Comparison of ENCODE assay signal across 12 cellular contexts in the genomic region with DNA sequence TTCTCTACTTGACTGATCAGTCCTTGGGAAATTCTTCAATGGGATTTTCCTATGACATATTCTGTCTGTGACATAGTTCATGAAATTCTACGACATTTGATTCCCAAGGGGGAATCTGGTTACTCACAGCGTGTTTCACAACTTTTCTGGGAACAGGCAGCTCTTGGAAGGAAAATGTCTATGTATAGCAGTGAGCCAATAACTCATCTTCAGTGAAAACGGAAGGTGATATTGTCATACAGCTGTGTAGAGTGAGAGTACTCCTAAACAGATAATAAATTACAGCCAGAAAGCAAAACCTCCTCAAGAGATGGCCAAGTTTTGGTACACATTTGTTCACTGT.
DNase-seq lines count a peak whose midpoint lies in the region; ATAC-seq, FAIRE-seq and TF ChIP-seq lines count a peak whose summit lies in the region.
"Had no signal": no experiment of that assay in that cellular context is flagged by ENCODE, and none has a peak within 500 bp of the region (broad histone marks: within the 10 kb centered on the region; RNA-seq: fewer than 3 reads in every experiment).

No MANE protein-coding gene starts in this region.

- FAIRE-seq in HepG2 (lab: Jason Lieb, UNC), result no peak

- TF ChIP-seq EP300 in HepG2 (IDR thresholded peaks at IDR 0.05; ENCODE audit: low read depth in 2 of 2, low read length in 2 of 2) (no peak), HepG2 (CRISPR knock-in tag; IDR thresholded peaks at IDR 0.05; ENCODE audit: borderline replicate concordance) (no peak)

- dilution Hi-C loops in mammary epithelial cell (cut with HindIII; ENCODE audit: low sequenced_read_pairs), result loop anchor here (5.0 kb wide), 1 partner anchor 44 kb away; no protein-coding TSS in a partner anchor

- no peak overlapping the region for H3K4me3 Mint-ChIP-seq in activated CD4-positive, alpha-beta T cell treated with anti-CD3 and anti-CD28 coated beads, Interleukin-2, amount 10 ng/mL, durations not matched to agents 7 days and 5 days

- TF ChIP-seq CTCF in heart right ventricle (IDR thresholded peaks at IDR 0.05), result no peak
- no peak for TF ChIP-seq CTCF in mammary epithelial cell (conservative IDR thresholded peaks at IDR 0.05 in 1 of 2, IDR thresholded peaks at IDR 0.05 in 1 of 2; ENCODE audit: extremely low read depth in 1 of 2, insufficient read depth in 1 of 2, low read depth in 1 of 2, low read length in 2 of 2)
- TF ChIP-seq CTCF in HepG2 (CRISPR knock-in tag; IDR thresholded peaks at IDR 0.05), result no peak

- CTCF ChIA-PET in mammary epithelial cell (lab: Charles Lee; ENCODE audit: low non-redundant PET), result no interaction called here
- CTCF ChIA-PET in HepG2 (lab: Yijun Ruan, JAX; ENCODE audit: low intra/inter-chr PET ratio, low total read pairs), result no interaction called here
- CTCF ChIA-PET in activated CD4-positive, alpha-beta T cell treated with anti-CD3 and anti-CD28 coated beads, Interleukin-2, amount 10 ng/mL, durations not matched to agents 7 days and 5 days (lab: Charles Lee), result interaction anchor here (0.7 to 1.2 kb wide), 2 partner anchors 28 to 31 kb away, joined by 3 to 5 read pairs; no protein-coding TSS in a partner anchor

- DNase-seq in heart right ventricle (no peak), cardiac septum (ENCODE audit: low spot score) (no peak), mammary epithelial cell (peak; percentile 86), HepG2 (ENCODE audit: low spot score) (no peak), NCI-H187 (lab: John Stamatoyannopoulos, UW) (no peak), NCI-H510A treated with DMSO at 0.1 percent for 48 hours (lab: John Stamatoyannopoulos, UW) (no peak)
- DNase-seq in activated CD4-positive, alpha-beta T cell treated with anti-CD3 and anti-CD28 coated beads, Interleukin-2, amount 10 ng/mL, durations not matched to agents 7 days and 5 days, result no peak
- DNase-seq: activated CD4-positive, CD25-positive, alpha-beta regulatory T cell treated with anti-CD3 and anti-CD28 coated beads, Interleukin-2, amount 50 U/mL, for 72 hours; activated naive CD4-positive, alpha-beta T cell treated with Interleukin-2 at 50 U/mL for 16 hours; stimulated activated CD4-positive, alpha-beta T cell treated with anti-CD3 and anti-CD28 coated beads, Interleukin-2, amount 100 ng/mL, for 24 hours; tibial artery had no signal

- no peaks in the 10 kb centered on the region for H3K27me3 Mint-ChIP-seq in activated CD4-positive, alpha-beta T cell treated with anti-CD3 and anti-CD28 coated beads, Interleukin-2, amount 10 ng/mL, durations not matched to agents 7 days and 5 days

- POLR2A ChIA-PET in HepG2 (lab: Yijun Ruan, JAX), result interaction anchor here (3.2 kb wide), 1 partner anchor 10 kb away, joined by 35 read pairs; no protein-coding TSS in a partner anchor
- POLR2A ChIA-PET in activated CD4-positive, alpha-beta T cell treated with anti-CD3 and anti-CD28 coated beads, Interleukin-2, amount 10 ng/mL, durations not matched to agents 7 days and 5 days (lab: Charles Lee), result no interaction called here

- peaks cover 6% of the 10 kb centered on the region for H3K36me3 Mint-ChIP-seq in activated CD4-positive, alpha-beta T cell treated with anti-CD3 and anti-CD28 coated beads, Interleukin-2, amount 10 ng/mL, durations not matched to agents 7 days and 5 days (ENCODE audit: low read depth)

- TF ChIP-seq RAD21 in HepG2 (CRISPR knock-in tag; IDR thresholded peaks at IDR 0.05), result no peak

- H3K4me3 ChIP-seq in heart right ventricle (no peak overlapping the region), mammary epithelial cell (replicated peaks in 1 of 3; ENCODE audit: insufficient read depth in 1 of 3, low read depth in 2 of 3, low read length in 3 of 3) (no peak overlapping the region), HepG2 (replicated peaks in 1 of 3; ENCODE audit: insufficient read depth in 1 of 3, low read depth in 2 of 3, low read length in 3 of 3) (no peak overlapping the region)
- H3K4me3 ChIP-seq: tibial artery had no signal

- H3K27me3 ChIP-seq in heart right ventricle, result no peaks in the 10 kb centered on the region
- H3K27me3 ChIP-seq in mammary epithelial cell (ENCODE audit: insufficient read depth, low read length), result no peaks in the 10 kb centered on the region
- no peaks in the 10 kb centered on the region for H3K27me3 ChIP-seq in HepG2 (ENCODE audit: control insufficient read depth in 1 of 2, insufficient read depth in 2 of 2, low read length in 2 of 2)
- H3K27me3 ChIP-seq: tibial artery had no signal

- H3K9ac ChIP-seq in mammary epithelial cell (ENCODE audit: insufficient read depth, low read length) (peak overlapping the region; percentile 15), HepG2 (ENCODE audit: insufficient read depth, low read depth, low read length) (peak overlapping the region; percentile 16; the same call in 1 of the 2 replicates)

- H2AFZ ChIP-seq in mammary epithelial cell (ENCODE audit: low read depth, low read length) (no peak overlapping the region), HepG2 (ENCODE audit: low read length) (no peak overlapping the region)

- ATAC-seq in heart right ventricle, result peak in 5 of 8 donors; percentile 24 to 49 (median 45)
- no peak for ATAC-seq in HepG2
- ATAC-seq in GM19324 (IDR thresholded peaks at IDR 0.05; ENCODE audit: low FRiP score, unreplicated experiment), result no peak

- H4K20me1 ChIP-seq in mammary epithelial cell (ENCODE audit: insufficient read depth, low read length) (no peaks in the 10 kb centered on the region), HepG2 (ENCODE audit: insufficient read depth, low read length) (no peaks in the 10 kb centered on the region)

- BruUV-seq in mammary epithelial cell (replicated peaks; lab: Mats Ljungman, UMichigan), result no TSS peak
- BruUV-seq in HepG2 (replicated peaks; lab: Mats Ljungman, UMichigan), result no TSS peak

- no peaks in the 10 kb centered on the region for H3K9me3 Mint-ChIP-seq in activated CD4-positive, alpha-beta T cell treated with anti-CD3 and anti-CD28 coated beads, Interleukin-2, amount 10 ng/mL, durations not matched to agents 7 days and 5 days

- intact Hi-C loops in heart right ventricle (cut with DNase I), result loop anchor here in 1 of 10 donors (1.0 kb wide), 1 partner anchor 36 kb away; no protein-coding TSS in a partner anchor
- intact Hi-C loops in cardiac septum (cut with DNase I), result no loop called here
- intact Hi-C loops in mammary epithelial cell (cut with micrococcal nuclease), result no loop called here
- intact Hi-C loops in HepG2 (cut with micrococcal nuclease; ENCODE audit: unreplicated experiment), result loop anchor here (1.0 kb wide), 2 partner anchors 9 to 99 kb away; no protein-coding TSS in a partner anchor

- no peak for TF ChIP-seq POLR2A in HepG2 (IDR thresholded peaks at IDR 0.05; ENCODE audit: insufficient read depth in 1 of 2, low read depth in 2 of 2, low read length in 2 of 2)

- H3K4me2 ChIP-seq in mammary epithelial cell (ENCODE audit: insufficient read depth, low read depth, low read length), result peak overlapping the region; percentile 59
- peak overlapping the region; percentile 41; the same call in 1 of the 2 replicates for H3K4me2 ChIP-seq in HepG2 (ENCODE audit: low read depth, low read length)

- no peak overlapping the region for H3K27ac Mint-ChIP-seq in activated CD4-positive, alpha-beta T cell treated with anti-CD3 and anti-CD28 coated beads, Interleukin-2, amount 10 ng/mL, durations not matched to agents 7 days and 5 days

- in situ Hi-C loops in mammary epithelial cell (cut with MboI; ENCODE audit: low sequenced_read_pairs in 2 of 2) (no loop called here), HepG2 (cut with HindIII; ENCODE audit: extremely low pct_ligation_motif_present, low pct_unique_long_range_greater_than_20kb) (no loop called here)

- H3K4me1 Mint-ChIP-seq in activated CD4-positive, alpha-beta T cell treated with anti-CD3 and anti-CD28 coated beads, Interleukin-2, amount 10 ng/mL, durations not matched to agents 7 days and 5 days, result peaks cover 6% of the 10 kb centered on the region

- H3K79me2 ChIP-seq in mammary epithelial cell (ENCODE audit: insufficient read depth, low read length) (peaks cover 94% of the 10 kb centered on the region), HepG2 (ENCODE audit: insufficient read depth, low read length) (no peaks in the 10 kb centered on the region)

- no peaks in the 10 kb centered on the region for H3K9me3 ChIP-seq in heart right ventricle
- H3K9me3 ChIP-seq in mammary epithelial cell (replicated peaks; ENCODE audit: insufficient read depth, low read length), result no peaks in the 10 kb centered on the region
- H3K9me3 ChIP-seq in HepG2 (ENCODE audit: low read length), result no peaks in the 10 kb centered on the region
- H3K9me3 ChIP-seq: tibial artery had no signal

- peaks cover 7 to 78% (median 48%) of the 10 kb centered on the region in 9 donors for H3K4me1 ChIP-seq in heart right ventricle
- peaks cover 46% of the 10 kb centered on the region for H3K4me1 ChIP-seq in mammary epithelial cell (ENCODE audit: insufficient read depth, low read length)
- H3K4me1 ChIP-seq in HepG2 (ENCODE audit: insufficient read depth, low read length), result peaks cover 45% of the 10 kb centered on the region

- H3K27ac ChIP-seq in heart right ventricle, result peak overlapping the region in 3 of 10 donors; percentile 21 to 86 (median 72)
- H3K27ac ChIP-seq in mammary epithelial cell (ENCODE audit: insufficient read depth, low read depth, low read length), result peak overlapping the region; percentile 75
- peak overlapping the region; percentile 27 for H3K27ac ChIP-seq in HepG2 (ENCODE audit: extremely low read length, insufficient read depth, low read length)

- H3K36me3 ChIP-seq in heart right ventricle, result peaks cover 0 to 14% (median 0%) of the 10 kb centered on the region in 9 donors
- H3K36me3 ChIP-seq in mammary epithelial cell (ENCODE audit: insufficient read depth, low read length), result peaks cover 2% of the 10 kb centered on the region
- H3K36me3 ChIP-seq in HepG2 (replicated peaks in 1 of 2; ENCODE audit: control insufficient read depth in 1 of 2, insufficient read depth in 2 of 2, low read length in 2 of 2), result no peaks in the 10 kb centered on the region
- H3K36me3 ChIP-seq: tibial artery had no signal

- WGBS in heart right ventricle, 2 donors, result 35 to 41% methylated on average over 3 of the region's 3 CpGs
- 4% methylated on average over 3 of the region's 3 CpGs for WGBS in mammary epithelial cell (ENCODE audit: low coverage, missing lambda C conversion rate)
- WGBS in HepG2 (ENCODE audit: low lambda C conversion rate), result 79% methylated on average over 3 of the region's 3 CpGs

TF ChIP-seq in HepG2, 621 proteins besides CTCF, POLR2A, EP300 and RAD21:
- TF ChIP-seq ZFYVE20 (CRISPR knock-in tag; IDR thresholded peaks at IDR 0.05; ENCODE audit: borderline replicate concordance, low read depth), result no peak
- TF ChIP-seq DPF2 (CRISPR knock-in tag; IDR thresholded peaks at IDR 0.05; ENCODE audit: borderline replicate concordance, low read depth), result 0 out of 2 replicates have a peak, but pooled peaks have one; percentile 3

Comparison
In these comparisons a context has a peak if more than half of its experiments do, and no peak if none do; other contexts are left out.
1. ATAC-seq: peak in heart right ventricle (5 of 8); none in HepG2 (single experiment) and GM19324 (single experiment).